In genomic region chr9:75445122-75445521, GRCh38 we compare ENCODE assay signal across 26 cellular contexts.
"Had no signal": no experiment of that assay in that cellular context is flagged by ENCODE, and none has a peak within 500 bp of the region (broad histone marks: within the 10 kb centered on the region; RNA-seq: fewer than 3 reads in every experiment).

No MANE protein-coding gene starts in this region.

- DNase-seq: activated CD4-positive, alpha-beta memory T cell treated with anti-CD3 and anti-CD28 coated beads, Interleukin-2, amount 10 ng/mL, durations not matched to agents 7 days and 5 days; activated CD4-positive, alpha-beta T cell treated with anti-CD3 and anti-CD28 coated beads for 1 hour; activated CD4-positive, alpha-beta T cell treated with anti-CD3 and anti-CD28 coated beads for 4 hours; activated CD4-positive, alpha-beta T cell treated with anti-CD3 and anti-CD28 coated beads, Interleukin-2, amount 10 ng/mL, durations not matched to agents 7 days and 5 days; activated CD4-positive, alpha-beta T cell treated with anti-CD3 and anti-CD28 coated beads, Interleukin-2, amount 50 U/mL, for 4 hours; activated CD8-positive, alpha-beta memory T cell treated with anti-CD3 and anti-CD28 coated beads, Interleukin-2, amount 50 U/mL, for 48 hours; activated gamma-delta T cell; activated naive CD4-positive, alpha-beta T cell; activated naive CD4-positive, alpha-beta T cell treated with anti-CD3 and anti-CD28 coated beads, Interleukin-2, amount 50 U/mL, for 16 hours; activated T-cell treated with anti-CD3 and anti-CD28 coated beads for 4 hours; activated T-cell treated with anti-CD3 and anti-CD28 coated beads, Interleukin-2, amount 50 U/mL, for 24 hours; activated T-cell treated with anti-CD3 and anti-CD28 coated beads, Interleukin-2, amount 50 U/mL, for 72 hours; amniotic stem cell; anterior cingulate cortex; body of pancreas; central memory CD4-positive, alpha-beta T cell; cerebellar nuclear complex; colonic mucosa; effector CD8-positive, alpha-beta T cell; foreskin fibroblast; head of caudate nucleus; T-helper 2 cell had no signal

- H3K27me3 ChIP-seq: body of pancreas, cardiac muscle cell, colonic mucosa had no signal

- H3K9me3 Mint-ChIP-seq: activated CD4-positive, alpha-beta memory T cell treated with anti-CD3 and anti-CD28 coated beads, Interleukin-2, amount 10 ng/mL, durations not matched to agents 7 days and 5 days; activated CD4-positive, alpha-beta T cell treated with anti-CD3 and anti-CD28 coated beads, Interleukin-2, amount 10 ng/mL, durations not matched to agents 7 days and 5 days; activated T-cell treated with anti-CD3 and anti-CD28 coated beads, Interleukin-2, amount 50 U/mL, for 24 hours; activated T-cell treated with anti-CD3 and anti-CD28 coated beads, Interleukin-2, amount 50 U/mL, for 72 hours had no signal

- ATAC-seq: activated T-cell treated with anti-CD3 and anti-CD28 coated beads, Interleukin-2, amount 50 U/mL, for 72 hours; body of pancreas; WTC11 had no signal

- H3K27ac ChIP-seq: body of pancreas, cardiac muscle cell, colonic mucosa, epithelial cell of prostate had no signal

- H3K27me3 Mint-ChIP-seq: activated CD4-positive, alpha-beta memory T cell treated with anti-CD3 and anti-CD28 coated beads, Interleukin-2, amount 10 ng/mL, durations not matched to agents 7 days and 5 days; activated CD4-positive, alpha-beta T cell treated with anti-CD3 and anti-CD28 coated beads, Interleukin-2, amount 10 ng/mL, durations not matched to agents 7 days and 5 days; activated T-cell treated with anti-CD3 and anti-CD28 coated beads, Interleukin-2, amount 50 U/mL, for 24 hours had no signal

- H3K4me1 ChIP-seq: body of pancreas, colonic mucosa had no signal

- H3K27ac Mint-ChIP-seq: activated CD4-positive, alpha-beta memory T cell treated with anti-CD3 and anti-CD28 coated beads, Interleukin-2, amount 10 ng/mL, durations not matched to agents 7 days and 5 days; activated CD4-positive, alpha-beta T cell treated with anti-CD3 and anti-CD28 coated beads, Interleukin-2, amount 10 ng/mL, durations not matched to agents 7 days and 5 days; activated naive CD8-positive, alpha-beta T cell; activated T-cell treated with anti-CD3 and anti-CD28 coated beads, Interleukin-2, amount 50 U/mL, for 24 hours; activated T-cell treated with anti-CD3 and anti-CD28 coated beads, Interleukin-2, amount 50 U/mL, for 72 hours; WTC11 had no signal

- H3K36me3 ChIP-seq: cardiac muscle cell, colonic mucosa had no signal

- H3K4me1 Mint-ChIP-seq: activated CD4-positive, alpha-beta memory T cell treated with anti-CD3 and anti-CD28 coated beads, Interleukin-2, amount 10 ng/mL, durations not matched to agents 7 days and 5 days; activated CD4-positive, alpha-beta T cell treated with anti-CD3 and anti-CD28 coated beads, Interleukin-2, amount 10 ng/mL, durations not matched to agents 7 days and 5 days had no signal

- H3K9me3 ChIP-seq: body of pancreas, colonic mucosa had no signal

- H3K4me3 ChIP-seq: body of pancreas, cardiac muscle cell, colonic mucosa had no signal

- H3K36me3 Mint-ChIP-seq: activated naive CD8-positive, alpha-beta T cell had no signal

- H3K4me3 Mint-ChIP-seq: activated CD4-positive, alpha-beta memory T cell treated with anti-CD3 and anti-CD28 coated beads, Interleukin-2, amount 10 ng/mL, durations not matched to agents 7 days and 5 days; activated CD4-positive, alpha-beta T cell treated with anti-CD3 and anti-CD28 coated beads, Interleukin-2, amount 10 ng/mL, durations not matched to agents 7 days and 5 days; activated naive CD8-positive, alpha-beta T cell; activated T-cell treated with anti-CD3 and anti-CD28 coated beads, Interleukin-2, amount 50 U/mL, for 24 hours; activated T-cell treated with anti-CD3 and anti-CD28 coated beads, Interleukin-2, amount 50 U/mL, for 72 hours; WTC11 had no signal
